In the genomic region with DNA sequence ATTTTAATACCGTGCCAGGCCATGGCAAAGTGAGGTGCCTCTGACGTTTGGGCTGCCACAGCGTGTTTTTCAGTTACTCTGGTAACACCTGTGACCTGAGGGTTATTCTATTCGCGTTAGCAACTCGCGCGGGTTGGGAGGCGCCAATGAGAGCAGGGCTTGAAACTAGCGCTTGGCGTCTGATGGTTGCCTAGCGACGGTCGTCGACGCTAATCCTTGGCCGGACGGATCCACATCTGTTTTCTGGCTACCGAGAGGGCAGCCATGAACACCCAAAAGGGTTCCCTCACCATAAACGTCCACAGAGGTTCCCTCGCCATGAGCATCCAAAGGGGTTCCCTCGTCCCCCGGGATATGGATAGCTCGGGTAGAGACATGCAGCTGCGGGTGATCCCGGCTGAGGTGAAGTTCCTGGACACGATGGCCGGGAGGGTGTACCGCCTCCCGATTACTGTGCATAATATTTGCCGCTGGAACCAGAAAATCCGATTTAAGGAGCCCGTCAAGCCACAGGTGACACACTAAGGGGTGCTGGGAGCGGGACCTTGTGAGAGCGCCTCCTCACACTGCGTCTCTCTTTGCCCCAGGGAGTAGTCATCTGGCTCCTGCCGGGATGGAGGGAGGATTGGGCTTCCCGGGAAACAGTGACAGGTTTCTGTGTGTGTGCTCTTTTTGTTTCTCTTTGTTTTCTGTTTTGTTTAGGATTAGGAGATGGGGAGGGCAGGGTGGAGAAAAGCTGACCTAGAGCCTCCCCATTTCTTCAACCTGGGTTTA, we compare ENCODE assay signal across 9 cellular contexts. TPM values are rescaled to one million over a fixed set of nuclear protein-coding genes. Genes with fewer than 3 reads are reported as not detected.
DNase-seq lines count a peak whose midpoint lies in the region; ATAC-seq, FAIRE-seq and TF ChIP-seq lines count a peak whose summit lies in the region.
"Had no signal": no experiment of that assay in that cellular context is flagged by ENCODE, and none has a peak within 500 bp of the region (broad histone marks: within the 10 kb centered on the region; RNA-seq: fewer than 3 reads in every experiment).

A gene with protein sequence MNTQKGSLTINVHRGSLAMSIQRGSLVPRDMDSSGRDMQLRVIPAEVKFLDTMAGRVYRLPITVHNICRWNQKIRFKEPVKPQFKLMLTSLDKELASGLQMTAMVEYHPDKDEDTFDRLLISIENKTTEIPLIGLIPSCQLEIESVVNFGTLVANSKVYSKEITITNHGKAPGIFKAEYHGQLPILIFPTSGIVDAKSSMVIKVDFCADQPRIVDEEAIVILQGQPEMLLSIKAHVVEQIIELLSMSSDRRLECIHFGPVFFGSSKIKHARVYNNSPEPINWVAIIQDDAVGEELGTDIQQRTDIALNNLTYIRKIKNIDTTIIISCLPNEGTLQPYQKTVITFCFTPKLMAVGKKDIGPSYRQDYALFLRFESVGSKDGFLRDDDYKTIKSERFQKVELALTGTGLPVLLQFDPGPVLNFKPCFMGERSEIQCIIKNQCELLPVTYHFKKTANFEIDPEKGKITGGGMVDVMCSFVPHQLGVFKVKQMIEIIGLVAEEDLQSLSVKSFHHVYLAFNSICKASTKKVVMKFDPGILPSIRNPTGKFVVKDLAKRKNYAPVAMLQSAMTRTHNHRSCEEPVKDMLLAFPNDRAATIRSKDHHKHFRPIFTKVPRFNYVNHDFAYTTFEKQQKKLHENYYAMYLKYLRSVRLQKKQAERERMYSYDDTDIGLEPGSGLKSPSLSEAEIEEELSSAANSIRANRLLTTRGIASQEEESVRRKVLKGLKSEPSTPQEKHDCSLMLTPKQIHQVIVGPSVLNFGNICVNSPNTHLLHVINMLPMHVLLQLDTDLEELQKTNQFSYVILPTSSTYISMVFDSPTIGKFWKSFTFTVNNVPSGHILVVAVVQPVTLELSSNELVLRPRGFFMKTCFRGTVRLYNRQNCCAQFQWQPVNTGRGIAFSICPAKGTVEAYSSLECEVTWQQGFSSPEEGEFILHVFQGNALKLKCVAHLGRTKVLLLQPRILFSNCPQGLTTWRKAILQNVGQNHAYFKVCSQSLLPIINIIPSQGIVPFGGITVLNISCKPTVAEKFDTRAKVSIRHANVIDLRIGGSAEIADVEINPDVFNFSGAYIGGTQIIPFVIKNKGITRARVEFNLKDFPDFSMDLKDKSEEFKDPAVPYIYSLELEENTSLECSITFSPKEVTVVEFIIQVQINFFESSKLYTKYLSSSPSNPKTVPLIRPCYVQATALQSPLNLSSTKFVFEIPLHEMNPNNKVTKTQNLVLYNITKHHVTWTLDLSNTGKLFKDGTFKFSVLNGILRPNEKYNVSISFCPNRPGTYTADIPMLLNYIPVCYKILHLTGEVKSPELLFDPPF (N-terminal part only) (plus strand): TSS at position 199 of the 774 bp plus-strand sequence. CDS start 66 bp downstream, at position 265.

- in situ Hi-C loops in K562 (cut with MboI) (no loop called here), transverse colon (cut with MboI; ENCODE audit: low pct_ligation_motif_present in 1 of 4, low pct_unique_long_range_greater_than_20kb in 1 of 4, low sequenced_read_pairs in 3 of 4) (no loop called here)

- no peak within 1 kb of the TSS for H3K27ac Mint-ChIP-seq in activated CD4-positive, alpha-beta T cell treated with anti-CD3 and anti-CD28 coated beads for 36 hours
- no peak within 1 kb of the TSS for H3K27ac Mint-ChIP-seq in activated CD4-positive, alpha-beta T cell treated with anti-CD3 and anti-CD28 coated beads, Interleukin-2, amount 10 ng/mL, durations not matched to agents 24 days and 14 days
- peak within 1 kb of the TSS in 1 of 7 donors; percentile 2 for H3K27ac Mint-ChIP-seq in CD4-positive, alpha-beta memory T cell

- H3K36me3 ChIP-seq in K562 (ENCODE audit: control insufficient read depth, insufficient read depth, low read length) (no peaks in the 10 kb centered on the region), transverse colon (no peaks in the 10 kb centered on the region), ovary (no peaks in the 10 kb centered on the region)
- H3K36me3 ChIP-seq in CD4-positive, alpha-beta memory T cell (ENCODE audit: insufficient read depth, low read length), result no peaks in the 10 kb centered on the region

- peaks cover 2% of the 10 kb centered on the region for H3K27me3 Mint-ChIP-seq in activated CD4-positive, alpha-beta T cell treated with anti-CD3 and anti-CD28 coated beads for 36 hours
- H3K27me3 Mint-ChIP-seq in activated CD4-positive, alpha-beta T cell treated with anti-CD3 and anti-CD28 coated beads, Interleukin-2, amount 10 ng/mL, durations not matched to agents 24 days and 14 days, result no peaks in the 10 kb centered on the region
- no peaks in the 10 kb centered on the region for H3K27me3 Mint-ChIP-seq in CD4-positive, alpha-beta memory T cell

- no peaks in the 10 kb centered on the region for H3K79me2 ChIP-seq in K562 (ENCODE audit: control insufficient read depth, insufficient read depth, low read length)

- intact Hi-C loops in activated CD4-positive, alpha-beta T cell treated with anti-CD3 and anti-CD28 coated beads for 36 hours (cut with DNase I, micrococcal nuclease), result no loop called here
- intact Hi-C loops in activated CD4-positive, alpha-beta T cell treated with anti-CD3 and anti-CD28 coated beads, Interleukin-2, amount 10 ng/mL, durations not matched to agents 24 days and 14 days (cut with micrococcal nuclease), result no loop called here
- intact Hi-C loops in K562 (cut with micrococcal nuclease), result no loop called here
- intact Hi-C loops in transverse colon (cut with DNase I; ENCODE audit: low total_unique reads), result no loop called here
- intact Hi-C loops in ovary (cut with DNase I), result no loop called here
- intact Hi-C loops in CD4-positive, alpha-beta memory T cell (cut with micrococcal nuclease), result no loop called here

- no peaks in the 10 kb centered on the region for H3K4me1 ChIP-seq in K562 (replicated peaks in 1 of 2; ENCODE audit: control insufficient read depth in 2 of 2, insufficient read depth in 2 of 2, low read length in 2 of 2)
- no peaks in the 10 kb centered on the region for H3K4me1 ChIP-seq in transverse colon
- H3K4me1 ChIP-seq in ovary (ENCODE audit: insufficient read depth), result no peaks in the 10 kb centered on the region
- H3K4me1 ChIP-seq in CD4-positive, alpha-beta memory T cell (ENCODE audit: insufficient read depth, low read length), result no peaks in the 10 kb centered on the region

- no peak for TF ChIP-seq CTCF in K562 (IDR thresholded peaks at IDR 0.05 in 2 of 3, conservative IDR thresholded peaks at IDR 0.05 in 1 of 3; ENCODE audit: insufficient read depth in 2 of 3, low read depth in 1 of 3, low read length in 3 of 3)
- no peak for TF ChIP-seq CTCF in transverse colon (IDR thresholded peaks at IDR 0.05)
- no peak for TF ChIP-seq CTCF in ovary (IDR thresholded peaks at IDR 0.05)
- TF ChIP-seq CTCF in GM20000 (IDR thresholded peaks at IDR 0.05; ENCODE audit: extremely low read depth, missing control alignments), result no peak

- H4K20me1 ChIP-seq in K562 (replicated peaks; ENCODE audit: control insufficient read depth, insufficient read depth, low read length), result no peaks in the 10 kb centered on the region

- TF ChIP-seq RAD21 in K562 (CRISPR knock-in tag; conservative IDR thresholded peaks at IDR 0.05 in 1 of 2, IDR thresholded peaks at IDR 0.05 in 1 of 2), result no peak

- POLR2A ChIA-PET in activated CD4-positive, alpha-beta T cell treated with anti-CD3 and anti-CD28 coated beads for 36 hours (lab: Charles Lee), result no interaction called here
- POLR2A ChIA-PET in K562 (lab: Yijun Ruan, JAX), result no interaction called here
- POLR2A ChIA-PET in CD4-positive, alpha-beta memory T cell (lab: Charles Lee; ENCODE audit: partially characterized antibody), result no interaction called here

- peak; percentile 4 for DNase-seq in activated CD4-positive, alpha-beta T cell treated with anti-CD3 and anti-CD28 coated beads for 36 hours
- no peak for DNase-seq in activated CD4-positive, alpha-beta T cell treated with anti-CD3 and anti-CD28 coated beads, Interleukin-2, amount 10 ng/mL, durations not matched to agents 24 days and 14 days
- DNase-seq in K562 (ENCODE audit: extremely low read depth in 1 of 4, low spot score in 3 of 4) (peak in 1 of 4 experiments; percentile 0), left lobe of liver (ENCODE audit: low spot score) (no peak), transverse colon (peak; percentile 12), ovary (no peak), GM20000 (ENCODE audit: low spot score) (no peak)
- no peak for DNase-seq in CD4-positive, alpha-beta memory T cell

- H3K9me1 ChIP-seq in K562 (ENCODE audit: control insufficient read depth, insufficient read depth, low read length), result no peaks in the 10 kb centered on the region

- H3K4me1 Mint-ChIP-seq in activated CD4-positive, alpha-beta T cell treated with anti-CD3 and anti-CD28 coated beads for 36 hours, result no peaks in the 10 kb centered on the region
- no peaks in the 10 kb centered on the region for H3K4me1 Mint-ChIP-seq in activated CD4-positive, alpha-beta T cell treated with anti-CD3 and anti-CD28 coated beads, Interleukin-2, amount 10 ng/mL, durations not matched to agents 24 days and 14 days
- H3K4me1 Mint-ChIP-seq in CD4-positive, alpha-beta memory T cell, result no peaks in the 10 kb centered on the region

- H3K4me2 ChIP-seq in K562 (ENCODE audit: insufficient read depth, low read length), result no peak within 1 kb of the TSS

- TF ChIP-seq EP300 in K562 (IDR thresholded peaks at IDR 0.05; ENCODE audit: low read length) (no peak), transverse colon (IDR thresholded peaks at IDR 0.05; ENCODE audit: low read depth) (no peak), ovary (IDR thresholded peaks at IDR 0.05) (no peak)

- no peak within 1 kb of the TSS for H2AFZ ChIP-seq in K562 (ENCODE audit: low read depth, low read length)

- no peak within 1 kb of the TSS for H3K27ac ChIP-seq in K562 (ENCODE audit: extremely low read depth, low read depth, low read length)
- H3K27ac ChIP-seq in transverse colon, result no peak within 1 kb of the TSS
- no peak within 1 kb of the TSS for H3K27ac ChIP-seq in ovary
- H3K27ac ChIP-seq in CD4-positive, alpha-beta memory T cell (ENCODE audit: low read depth, low read length), result no peak within 1 kb of the TSS
- H3K27ac ChIP-seq: skin epidermis had no signal

- H3K4me3 ChIP-seq in K562 (no peak within 1 kb of the TSS), transverse colon (peak within 1 kb of the TSS in 3 of 4 donors; percentile 9 to 29 (median 16)), ovary (no peak within 1 kb of the TSS)
- H3K4me3 ChIP-seq in CD4-positive, alpha-beta memory T cell (ENCODE audit: low read length in 2 of 2), result no peak within 1 kb of the TSS
- H3K4me3 ChIP-seq: skin epidermis had no signal

- no peak within 1 kb of the TSS for H3K4me3 Mint-ChIP-seq in activated CD4-positive, alpha-beta T cell treated with anti-CD3 and anti-CD28 coated beads for 36 hours
- no peak within 1 kb of the TSS for H3K4me3 Mint-ChIP-seq in activated CD4-positive, alpha-beta T cell treated with anti-CD3 and anti-CD28 coated beads, Interleukin-2, amount 10 ng/mL, durations not matched to agents 24 days and 14 days
- H3K4me3 Mint-ChIP-seq in CD4-positive, alpha-beta memory T cell, result no peak within 1 kb of the TSS

- TF ChIP-seq POLR2A in K562 (conservative IDR thresholded peaks at IDR 0.05) (no peak), transverse colon (IDR thresholded peaks at IDR 0.05) (no peak), ovary (IDR thresholded peaks at IDR 0.05) (no peak)

- 2% methylated on average over 28 of the region's 38 CpGs for WGBS in K562 (ENCODE audit: insufficient coverage, low coverage, missing lambda C conversion rate)
- 42% methylated on average over 35 of the region's 38 CpGs; no CpG with 5 or more reads in 1 of the 2 donors for WGBS in transverse colon (ENCODE audit: low coverage in 1 of 2), 2 donors
- 21 to 40% (median 22%) methylated on average over 38 of the region's 38 CpGs for WGBS in ovary, 3 donors

- BruUV-seq in K562 (replicated peaks; lab: Mats Ljungman, UMichigan), result no TSS peak

- no peaks in the 10 kb centered on the region for H3K36me3 Mint-ChIP-seq in activated CD4-positive, alpha-beta T cell treated with anti-CD3 and anti-CD28 coated beads for 36 hours (ENCODE audit: low read depth)
- H3K36me3 Mint-ChIP-seq in activated CD4-positive, alpha-beta T cell treated with anti-CD3 and anti-CD28 coated beads, Interleukin-2, amount 10 ng/mL, durations not matched to agents 24 days and 14 days (ENCODE audit: low read depth), result no peaks in the 10 kb centered on the region
- H3K36me3 Mint-ChIP-seq in CD4-positive, alpha-beta memory T cell, result no peaks in the 10 kb centered on the region

- CTCF ChIA-PET in activated CD4-positive, alpha-beta T cell treated with anti-CD3 and anti-CD28 coated beads for 36 hours (lab: Charles Lee), result interaction anchor here (0.5 kb wide), 1 partner anchor 335 kb away, joined by 3 read pairs; no protein-coding TSS in a partner anchor
- CTCF ChIA-PET in K562 (lab: Yijun Ruan, JAX; ENCODE audit: low intra/inter-chr PET ratio), result no interaction called here
- CTCF ChIA-PET in CD4-positive, alpha-beta memory T cell (lab: Charles Lee; ENCODE audit: partially characterized antibody), result no interaction called here

- no peak for ATAC-seq in activated CD4-positive, alpha-beta T cell treated with anti-CD3 and anti-CD28 coated beads for 36 hours
- ATAC-seq in K562 (no peak), left lobe of liver (peak; percentile 42)

- no peaks in the 10 kb centered on the region for H3K27me3 ChIP-seq in K562 (ENCODE audit: control insufficient read depth in 2 of 2, insufficient read depth in 2 of 2, low read length in 2 of 2)
- no peaks in the 10 kb centered on the region for H3K27me3 ChIP-seq in transverse colon
- H3K27me3 ChIP-seq in ovary, result no peaks in the 10 kb centered on the region
- no peaks in the 10 kb centered on the region for H3K27me3 ChIP-seq in CD4-positive, alpha-beta memory T cell (ENCODE audit: insufficient read depth, low read length)

- H3K9me3 Mint-ChIP-seq in activated CD4-positive, alpha-beta T cell treated with anti-CD3 and anti-CD28 coated beads for 36 hours (ENCODE audit: low read depth), result no peaks in the 10 kb centered on the region
- no peaks in the 10 kb centered on the region for H3K9me3 Mint-ChIP-seq in activated CD4-positive, alpha-beta T cell treated with anti-CD3 and anti-CD28 coated beads, Interleukin-2, amount 10 ng/mL, durations not matched to agents 24 days and 14 days
- H3K9me3 Mint-ChIP-seq in CD4-positive, alpha-beta memory T cell, result peaks cover 0 to 6% (median 0%) of the 10 kb centered on the region in 8 donors

- H3K9me3 ChIP-seq in K562 (replicated peaks; ENCODE audit: control insufficient read depth, insufficient read depth, low read depth, low read length), result peaks cover 5% of the 10 kb centered on the region
- no peaks in the 10 kb centered on the region for H3K9me3 ChIP-seq in transverse colon
- H3K9me3 ChIP-seq in ovary, result no peaks in the 10 kb centered on the region
- H3K9me3 ChIP-seq in CD4-positive, alpha-beta memory T cell (ENCODE audit: control insufficient read depth in 1 of 2, low read length in 2 of 2), result no peaks in the 10 kb centered on the region

- no peak for FAIRE-seq in K562 (lab: Jason Lieb, UNC)

- no peak within 1 kb of the TSS for H3K9ac ChIP-seq in K562 (ENCODE audit: insufficient read depth in 1 of 2, low read depth in 2 of 2, low read length in 2 of 2)

RNA-seq across cellular contexts. Expression of the gene that starts here (rescaled TPM):
- total RNA-seq in activated CD4-positive, alpha-beta T cell treated with anti-CD3 and anti-CD28 coated beads for 36 hours, result not detected
- total RNA-seq in activated CD4-positive, alpha-beta T cell treated with anti-CD3 and anti-CD28 coated beads, Interleukin-2, amount 10 ng/mL, durations not matched to agents 24 days and 14 days, result not detected in 2 replicates
- 0.30 and 0.88 TPM in 2 replicates for total RNA-seq in K562 (2011; cell fraction: chromatin; rRNA removed; ENCODE audit: low replicate concordance)
- total RNA-seq in K562 (2011; cell fraction: nucleolus; rRNA removed), result under 0.01 and 0.13 TPM in 2 replicates
- total RNA-seq in K562 (2011; cell fraction: nucleoplasm; rRNA removed), result 0.15 and 0.53 TPM in 2 replicates
- total RNA-seq in K562 (2014; rRNA removed) (0.08 and 0.18 TPM in 2 replicates), K562 (2014; rRNA removed; fragmentation: Illumina TruSeq; extraction: Trizol) (0.15 and 0.19 TPM in 2 replicates), K562 (2015; rRNA removed; fragmentation: Illumina TruSeq; extraction: Trizol) (0.26 and 0.29 TPM in 2 replicates), K562 (2021) (0.13 and 0.22 TPM in 2 replicates), left lobe of liver (0.40 TPM), transverse colon (under 1 TPM in 1 of 4 donors, not detected in 3; 0.14 TPM), ovary (10 to 100 TPM in 1 of 7 donors, under 1 TPM in 5, not detected in 1; 0.15 to 34.5 (median 0.80) TPM)
- polyA plus RNA-seq in K562 (2011; rRNA removed) (0.11 TPM in 2 replicates), K562 (2014; fragmentation: Illumina TruSeq; extraction: Trizol) (0.06 and 0.09 TPM in 2 replicates), K562 (2014; fragmentation: Nextera tagmentation; extraction: Ambion mirVana) (under 1 TPM; 0.06 to 0.07 TPM), K562 (2014; rRNA removed) (0.08 and 0.15 TPM in 2 replicates), ovary (under 1 TPM; 0.05 to 0.12 TPM)
- 0.01 TPM in 2 replicates for polyA plus RNA-seq in K562 (2011; cell fraction: cytosol; rRNA removed)
- 0.08 and 0.11 TPM in 2 replicates for polyA plus RNA-seq in K562 (2011; cell fraction: nucleus; rRNA removed)
- 0.05 and 0.14 TPM in 2 replicates for polyA plus RNA-seq in K562 (2012)
- 0.28 and 0.66 TPM in 2 replicates for polyA minus RNA-seq in K562 (2011; rRNA and poly(A)+ RNA removed)
- 0.09 TPM in 1 of 2 replicates, not detected in the other for polyA minus RNA-seq in K562 (2011; cell fraction: cytosol; rRNA and poly(A)+ RNA removed)
- 0.27 and 0.56 TPM in 2 replicates for polyA minus RNA-seq in K562 (2011; cell fraction: nucleus; rRNA and poly(A)+ RNA removed)
- total RNA-seq in CD4-positive, alpha-beta memory T cell, result not detected
- polyA plus RNA-seq in CD4-positive, alpha-beta memory T cell, result not detected

Comparison
In these comparisons a context has a peak if more than half of its experiments do, and no peak if none do; other contexts are left out.
1. Peak in DNase-seq in activated CD4-positive, alpha-beta T cell treated with anti-CD3 and anti-CD28 coated beads for 36 hours; RNA of the gene not detected or under 1 TPM.
2. Peak in ATAC-seq in left lobe of liver; RNA of the gene not detected or under 1 TPM.
3. Peak in DNase-seq and H3K4me3 ChIP-seq in transverse colon; RNA of the gene not detected or under 1 TPM.